Comparison of ENCODE assay signal across 8 cellular contexts in genomic region chr15:64775551-64776401, GRCh38. TPM values are rescaled to one million over a fixed set of nuclear protein-coding genes. Genes with fewer than 3 reads are reported as not detected.
DNase-seq lines count a peak whose midpoint lies in the region; ATAC-seq lines count a peak whose summit lies in the region.

RBPMS2 (minus strand) TSS chr15:64775589; CDS start chr15:64775319, 270 bp downstream.

- no peak within 1 kb of the TSS for H3K27ac Mint-ChIP-seq in activated T-cell treated with anti-CD3 and anti-CD28 coated beads, Interleukin-2, amount 50 U/mL, for 24 hours
- H3K27ac Mint-ChIP-seq in activated naive CD8-positive, alpha-beta T cell treated with anti-CD3 and anti-CD28 coated beads, Interleukin-2, amount 50 U/mL, for 24 hours: no peak within 1 kb of the TSS
- peak within 1 kb of the TSS in 5 of 6 donors; percentile 56 to 94 (median 88) for H3K27ac Mint-ChIP-seq in immature natural killer cell

- no peaks in the 10 kb centered on the region for H3K36me3 Mint-ChIP-seq in activated T-cell treated with anti-CD3 and anti-CD28 coated beads, Interleukin-2, amount 50 U/mL, for 24 hours (ENCODE audit: low read depth)
- no peaks in the 10 kb centered on the region for H3K36me3 Mint-ChIP-seq in activated naive CD8-positive, alpha-beta T cell treated with anti-CD3 and anti-CD28 coated beads, Interleukin-2, amount 50 U/mL, for 24 hours (ENCODE audit: low read depth)
- H3K36me3 Mint-ChIP-seq in immature natural killer cell: no peaks in the 10 kb centered on the region

- ATAC-seq in activated naive CD8-positive, alpha-beta T cell treated with anti-CD3 and anti-CD28 coated beads, Interleukin-2, amount 50 U/mL, for 24 hours: peak; percentile 31
- peak; percentile 30 for ATAC-seq in stimulated activated naive CD8-positive, alpha-beta T cell treated with anti-CD3 and anti-CD28 coated beads, Interleukin-15, Interleukin-2, amounts not matched to agents 100 U/mL and 50 U/mL, for 24 hours
- no peak for ATAC-seq in HG03025 (IDR thresholded peaks at IDR 0.05; ENCODE audit: low FRiP score, unreplicated experiment)

- peaks cover 47% of the 10 kb centered on the region for H3K27me3 Mint-ChIP-seq in activated T-cell treated with anti-CD3 and anti-CD28 coated beads, Interleukin-2, amount 50 U/mL, for 24 hours
- peaks cover 50% of the 10 kb centered on the region for H3K27me3 Mint-ChIP-seq in activated naive CD8-positive, alpha-beta T cell treated with anti-CD3 and anti-CD28 coated beads, Interleukin-2, amount 50 U/mL, for 24 hours
- peaks cover 5 to 15% (median 12%) of the 10 kb centered on the region in 3 donors for H3K27me3 Mint-ChIP-seq in immature natural killer cell (ENCODE audit: low read depth in 3 of 3)

- peak within 1 kb of the TSS; percentile 71 for H3K4me3 Mint-ChIP-seq in activated T-cell treated with anti-CD3 and anti-CD28 coated beads, Interleukin-2, amount 50 U/mL, for 24 hours
- H3K4me3 Mint-ChIP-seq in activated naive CD8-positive, alpha-beta T cell treated with anti-CD3 and anti-CD28 coated beads, Interleukin-2, amount 50 U/mL, for 24 hours: peak within 1 kb of the TSS; percentile 51
- H3K4me3 Mint-ChIP-seq in immature natural killer cell: peak within 1 kb of the TSS; percentile 81 to 90 (median 84)

- peak; percentile 35 for DNase-seq in activated T-cell treated with anti-CD3 and anti-CD28 coated beads, Interleukin-2, amount 50 U/mL, for 24 hours
- DNase-seq in activated T-cell treated with anti-CD3 and anti-CD28 coated beads for 4 hours: no peak
- DNase-seq in activated naive CD8-positive, alpha-beta T cell treated with anti-CD3 and anti-CD28 coated beads, Interleukin-2, amount 50 U/mL, for 24 hours: no peak
- peak; percentile 15 to 25 (median 21) for DNase-seq in immature natural killer cell
- DNase-seq in stimulated activated naive CD8-positive, alpha-beta T cell treated with anti-CD3 and anti-CD28 coated beads, Interleukin-15, Interleukin-2, amounts not matched to agents 100 U/mL and 50 U/mL, for 24 hours: no peak
- no peak for DNase-seq in stimulated activated CD4-positive, alpha-beta T cell treated with anti-CD3 and anti-CD28 coated beads, Interleukin-1b, Interleukin-23, amount 100 ng/mL, for 48 hours
- no peak for DNase-seq in DMS114 treated with DMSO at 0.1 percent for 48 hours (lab: John Stamatoyannopoulos, UW; ENCODE audit: unreplicated experiment)

- H3K9me3 Mint-ChIP-seq in activated T-cell treated with anti-CD3 and anti-CD28 coated beads, Interleukin-2, amount 50 U/mL, for 24 hours: no peaks in the 10 kb centered on the region
- H3K9me3 Mint-ChIP-seq in activated naive CD8-positive, alpha-beta T cell treated with anti-CD3 and anti-CD28 coated beads, Interleukin-2, amount 50 U/mL, for 24 hours: no peaks in the 10 kb centered on the region
- H3K9me3 Mint-ChIP-seq in immature natural killer cell: no peaks in the 10 kb centered on the region

- H3K4me1 Mint-ChIP-seq in activated T-cell treated with anti-CD3 and anti-CD28 coated beads, Interleukin-2, amount 50 U/mL, for 24 hours (ENCODE audit: low read depth): peaks cover 8% of the 10 kb centered on the region
- no peaks in the 10 kb centered on the region for H3K4me1 Mint-ChIP-seq in activated naive CD8-positive, alpha-beta T cell treated with anti-CD3 and anti-CD28 coated beads, Interleukin-2, amount 50 U/mL, for 24 hours
- peaks cover 17 to 25% of the 10 kb centered on the region in 2 donors for H3K4me1 Mint-ChIP-seq in immature natural killer cell

RNA-seq across cellular contexts. Expression of gene RBPMS2, which starts in this region (rescaled TPM):
- polyA plus RNA-seq in immature natural killer cell: 1 to 10 TPM in 2 of 3 donors, under 1 TPM in 1; 0.22 to 2.9 (median 1.2) TPM

Comparison
In these comparisons a context has a peak if more than half of its experiments do, and no peak if none do; other contexts are left out.
1. DNase-seq: peak in activated T-cell treated with anti-CD3 and anti-CD28 coated beads, Interleukin-2, amount 50 U/mL, for 24 hours (single experiment) and immature natural killer cell (3 of 3); none in activated T-cell treated with anti-CD3 and anti-CD28 coated beads for 4 hours (single experiment), activated naive CD8-positive, alpha-beta T cell treated with anti-CD3 and anti-CD28 coated beads, Interleukin-2, amount 50 U/mL, for 24 hours (single experiment), stimulated activated naive CD8-positive, alpha-beta T cell treated with anti-CD3 and anti-CD28 coated beads, Interleukin-15, Interleukin-2, amounts not matched to agents 100 U/mL and 50 U/mL, for 24 hours (single experiment), stimulated activated CD4-positive, alpha-beta T cell treated with anti-CD3 and anti-CD28 coated beads, Interleukin-1b, Interleukin-23, amount 100 ng/mL, for 48 hours (single experiment) and DMS114 treated with DMSO at 0.1 percent for 48 hours (single experiment).
2. H3K27ac Mint-ChIP-seq: peak in immature natural killer cell (5 of 6); none in activated T-cell treated with anti-CD3 and anti-CD28 coated beads, Interleukin-2, amount 50 U/mL, for 24 hours (single experiment) and activated naive CD8-positive, alpha-beta T cell treated with anti-CD3 and anti-CD28 coated beads, Interleukin-2, amount 50 U/mL, for 24 hours (single experiment).
3. Peak in every context shown above with its lines, with median percentiles within 50 percentile points of each other: H3K4me3 Mint-ChIP-seq.